In the genomic region with DNA sequence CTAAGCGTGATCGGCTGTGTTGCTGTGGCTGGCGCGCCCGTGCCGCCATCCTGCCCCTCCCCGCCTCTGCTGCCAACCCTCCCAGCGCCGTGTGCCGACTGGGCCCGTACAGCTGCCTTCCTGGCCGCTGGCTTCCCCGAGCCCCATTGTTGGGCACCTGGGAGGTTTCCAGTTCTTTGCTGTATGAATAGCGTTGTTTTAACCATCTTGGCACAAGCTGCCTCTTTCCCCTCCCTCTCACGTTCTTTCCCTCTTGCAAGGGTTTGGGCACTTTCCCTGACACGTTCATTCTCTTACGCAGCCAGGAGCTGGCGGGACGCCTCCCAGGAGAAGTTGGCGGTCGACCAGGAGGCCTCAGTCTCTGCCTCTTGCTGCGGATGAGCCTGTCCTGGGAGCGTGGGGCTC, we compare ENCODE assay signal across 8 cellular contexts. TPM values are rescaled to one million over a fixed set of nuclear protein-coding genes. Genes with fewer than 3 reads are reported as not detected.
DNase-seq lines count a peak whose midpoint lies in the region; ATAC-seq and TF ChIP-seq lines count a peak whose summit lies in the region.

No MANE protein-coding gene starts in this region.

- no peak overlapping the region for H4K8ac ChIP-seq in mesendoderm (ENCODE audit: low read depth, low read length)

- H3K56ac ChIP-seq in mesendoderm (ENCODE audit: low read length): no peak overlapping the region

- no peaks in the 10 kb centered on the region for H3K79me1 ChIP-seq in mesendoderm (ENCODE audit: low read length)

- no peak overlapping the region for H2BK120ac ChIP-seq in mesendoderm (ENCODE audit: low read depth, low read length)

- ATAC-seq in gastroesophageal sphincter (peak; percentile 90), sciatic nerve (peak; percentile 82), GM18907 (IDR thresholded peaks at IDR 0.05; ENCODE audit: unreplicated experiment) (no peak)

- DNase-seq in DMS153 (lab: John Stamatoyannopoulos, UW) (peak; percentile 32), RPMI8226 (peak; percentile 62), sciatic nerve (ENCODE audit: low spot score) (peak; percentile 83), NCI-H1694 (lab: John Stamatoyannopoulos, UW) (no peak), dedifferentiated amniotic fluid mesenchymal stem cell (ENCODE audit: extremely low spot score) (no peak), mesendoderm (no peak)

- no peak overlapping the region for H3K18ac ChIP-seq in mesendoderm (ENCODE audit: low read length)

- H2AK5ac ChIP-seq in mesendoderm (ENCODE audit: low read length): no peak overlapping the region

- no peaks in the 10 kb centered on the region for H3K36me3 ChIP-seq in gastroesophageal sphincter
- H3K36me3 ChIP-seq in mesendoderm (ENCODE audit: control insufficient read depth, insufficient read depth, low read length): no peaks in the 10 kb centered on the region

- no peak overlapping the region for H4K5ac ChIP-seq in mesendoderm (ENCODE audit: low read length)

- H3K27me3 ChIP-seq in gastroesophageal sphincter (no peaks in the 10 kb centered on the region), mesendoderm (ENCODE audit: insufficient read depth, low read length, poor library complexity) (no peaks in the 10 kb centered on the region)

- no peak overlapping the region for H3K4ac ChIP-seq in mesendoderm (ENCODE audit: low read depth, low read length)

- H3K4me1 ChIP-seq in gastroesophageal sphincter: peaks cover 0 to 25% (median 13%) of the 10 kb centered on the region in 3 donors
- no peaks in the 10 kb centered on the region for H3K4me1 ChIP-seq in mesendoderm (ENCODE audit: control insufficient read depth, low read depth, low read length)

- peak overlapping the region; percentile 10 to 80 (median 74) for H3K27ac ChIP-seq in gastroesophageal sphincter
- no peak overlapping the region for H3K27ac ChIP-seq in mesendoderm (ENCODE audit: low read depth, low read length)

- H2BK15ac ChIP-seq in mesendoderm (replicated peaks; ENCODE audit: low read depth): no peak overlapping the region

- H3K4me3 ChIP-seq in gastroesophageal sphincter: peak overlapping the region in 1 of 2 donors; percentile 18
- no peak overlapping the region for H3K4me3 ChIP-seq in mesendoderm (ENCODE audit: low read length)

- no peak overlapping the region for H3K23ac ChIP-seq in mesendoderm (ENCODE audit: low read length)

- no peaks in the 10 kb centered on the region for H3K9me3 ChIP-seq in gastroesophageal sphincter

- TF ChIP-seq EP300 in gastroesophageal sphincter (IDR thresholded peaks at IDR 0.05): no peak

- no peak overlapping the region for H3K9ac ChIP-seq in mesendoderm (ENCODE audit: low read length)

- no peak for TF ChIP-seq CTCF in gastroesophageal sphincter (IDR thresholded peaks at IDR 0.05)

- no peaks in the 10 kb centered on the region for H3K79me2 ChIP-seq in mesendoderm (ENCODE audit: control insufficient read depth, insufficient read depth, low read length)

- intact Hi-C loops in sciatic nerve (cut with DNase I): no loop called here

- 15 to 19% methylated on average over 3 to 4 of the region's 23 CpGs for WGBS in gastroesophageal sphincter (ENCODE audit: low coverage in 1 of 2), 2 donors
- WGBS in mesendoderm (ENCODE audit: extremely low coverage, insufficient coverage, low lambda C conversion rate): no CpG with 5 or more reads among the region's 23 CpGs

- H3K4me2 ChIP-seq in mesendoderm (ENCODE audit: low read length): no peak overlapping the region

- TF ChIP-seq POLR2A in gastroesophageal sphincter (IDR thresholded peaks at IDR 0.05): no peak

- no peak overlapping the region for H2BK5ac ChIP-seq in mesendoderm (ENCODE audit: low read length)

RNA-seq across cellular contexts. Expression of gene RXRA, which starts 43.1 kb away (rescaled TPM):
- total RNA-seq in gastroesophageal sphincter (10 to 100 TPM; 45.1 to 78.9 (median 55.3) TPM), sciatic nerve (78.1 TPM)
- polyA plus RNA-seq in mesendoderm (2013, experiment 1 of 2): 16.4 TPM
- 16.9 TPM for polyA plus RNA-seq in mesendoderm (2013, experiment 2 of 2)

Comparison
In these comparisons a context has a peak if more than half of its experiments do, and no peak if none do; other contexts are left out.
1. DNase-seq: peak in DMS153 (single experiment), RPMI8226 (single experiment) and sciatic nerve (single experiment); none in NCI-H1694 (single experiment), dedifferentiated amniotic fluid mesenchymal stem cell (single experiment) and mesendoderm (single experiment).